In the genomic region with DNA sequence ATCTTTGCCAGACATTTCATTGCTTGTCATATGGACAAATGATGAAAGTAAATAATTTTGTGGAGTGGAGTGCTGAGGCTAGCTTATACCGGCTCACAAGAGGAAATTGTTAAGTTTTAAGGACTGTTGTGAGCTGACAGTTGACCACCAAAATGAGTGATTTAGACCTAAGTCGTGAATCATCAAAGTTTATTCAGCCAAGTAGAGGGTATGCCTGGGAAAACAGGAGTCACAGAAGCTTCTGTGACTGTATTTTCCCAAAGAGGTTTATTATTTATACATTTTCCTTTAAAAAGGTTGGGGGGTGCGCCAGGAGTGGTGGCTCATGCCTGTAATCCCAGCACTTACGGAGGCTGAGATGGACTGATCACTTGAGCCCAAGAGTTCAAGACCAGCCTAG, we compare ENCODE assay signal across 15 cellular contexts.
"Had no signal": no experiment of that assay in that cellular context is flagged by ENCODE, and none has a peak within 500 bp of the region (broad histone marks: within the 10 kb centered on the region; RNA-seq: fewer than 3 reads in every experiment).

No MANE protein-coding gene starts in this region.

- H3K4me3 Mint-ChIP-seq: immature natural killer cell; naive B cell; stimulated activated naive CD8-positive, alpha-beta T cell treated with anti-CD3 and anti-CD28 coated beads, Interleukin-15, amount 100 ng/mL, for 72 hours had no signal

- H3K4me1 Mint-ChIP-seq: naive B cell had no signal

- H3K9me3 Mint-ChIP-seq: activated T-helper 2 cell treated with anti-CD3 and anti-CD28 coated beads, Interferon-gamma antibody, Interleukin-2, Interleukin-4, amounts not matched to agents 10 μg/mL and 5 μg/mL and 100 μg/mL, durations not matched to agents 14 hours and 24 hours and 36 hours; immature natural killer cell; stimulated activated naive CD8-positive, alpha-beta T cell treated with anti-CD3 and anti-CD28 coated beads, Interleukin-15, amount 100 ng/mL, for 72 hours had no signal

- ATAC-seq: esophagus mucosa; left colon; stimulated activated naive CD8-positive, alpha-beta T cell treated with anti-CD3 and anti-CD28 coated beads, Interleukin-15, amount 100 ng/mL, for 72 hours had no signal

- H3K27me3 Mint-ChIP-seq: stimulated activated naive CD8-positive, alpha-beta T cell treated with anti-CD3 and anti-CD28 coated beads, Interleukin-15, amount 100 ng/mL, for 72 hours had no signal

- DNase-seq: activated CD4-positive, alpha-beta T cell treated with anti-CD3 and anti-CD28 coated beads, Interleukin-2, amount 50 U/mL, for 1 hour; activated naive CD4-positive, alpha-beta T cell treated with anti-CD3 and anti-CD28 coated beads, Interleukin-2, amount 50 U/mL, for 16 hours; activated T-cell treated with anti-CD3 and anti-CD28 coated beads for 4 hours; brain microvascular endothelial cell; cerebellar nuclear complex; foreskin fibroblast; immature natural killer cell; left colon; naive B cell; retina; stimulated activated CD4-positive, alpha-beta T cell treated with anti-CD3 and anti-CD28 coated beads, Interleukin-15, amount 100 ng/mL, for 24 hours; stimulated activated CD4-positive, alpha-beta T cell treated with anti-CD3 and anti-CD28 coated beads, Interleukin-4, amount 100 ng/mL, for 24 hours; stimulated activated naive CD8-positive, alpha-beta T cell treated with anti-CD3 and anti-CD28 coated beads, Interleukin-15, amount 100 ng/mL, for 72 hours had no signal

- H3K36me3 Mint-ChIP-seq: immature natural killer cell, naive B cell had no signal

- H3K27ac Mint-ChIP-seq: activated T-helper 2 cell treated with anti-CD3 and anti-CD28 coated beads, Interferon-gamma antibody, Interleukin-2, Interleukin-4, amounts not matched to agents 10 μg/mL and 5 μg/mL and 100 μg/mL, durations not matched to agents 14 hours and 24 hours and 36 hours; immature natural killer cell; stimulated activated naive CD8-positive, alpha-beta T cell treated with anti-CD3 and anti-CD28 coated beads, Interleukin-15, amount 100 ng/mL, for 72 hours had no signal
